ENCODE assay signal across 8 cellular contexts in the genomic region with DNA sequence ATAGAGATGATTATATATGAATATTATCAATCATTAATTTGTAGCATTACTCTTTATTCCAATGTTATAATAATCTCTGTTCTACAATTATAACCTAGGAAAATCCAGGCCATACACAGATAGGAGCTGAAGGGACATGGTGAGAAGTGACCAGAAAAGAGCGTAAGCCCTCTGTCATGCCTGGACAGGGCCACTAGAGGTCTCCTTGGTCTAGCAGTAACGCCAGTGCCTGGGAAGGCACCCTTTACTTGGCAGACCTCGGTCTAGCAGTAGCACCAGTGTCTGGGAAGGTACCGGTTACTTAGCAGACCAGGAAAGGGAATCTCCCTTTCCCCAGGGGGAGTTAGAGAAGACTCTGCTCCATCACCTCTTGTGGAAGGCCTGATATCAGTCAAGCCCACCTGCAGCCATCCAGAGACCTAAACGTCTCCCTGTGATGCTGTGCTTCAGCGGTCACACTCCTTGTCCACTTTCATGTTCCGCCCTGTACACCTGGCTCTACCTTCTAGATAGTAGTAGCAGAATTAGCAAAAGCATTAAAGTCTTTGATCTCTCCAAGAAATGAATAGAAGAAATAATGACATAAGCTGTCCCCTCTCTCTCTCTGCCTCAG.
DNase-seq lines count a peak whose midpoint lies in the region; ATAC-seq and TF ChIP-seq lines count a peak whose summit lies in the region.

No MANE protein-coding gene starts in this region.

- H2AFZ ChIP-seq in Loucy (ENCODE audit: low read length): no peak overlapping the region

- no CpG with 5 or more reads among the region's 7 CpGs for WGBS in iPS DF 6.9 (ENCODE audit: insufficient coverage, insufficient read length)
- 49 to 56% methylated on average over 6 to 7 of the region's 7 CpGs for WGBS in upper lobe of left lung, 2 donors

- no peaks in the 10 kb centered on the region for H3K4me1 Mint-ChIP-seq in HFFc6 (ENCODE audit: low read depth)
- peaks cover 14% of the 10 kb centered on the region for H3K4me1 Mint-ChIP-seq in WTC11
- H3K4me1 Mint-ChIP-seq in stimulated activated effector memory CD8-positive, alpha-beta T cell treated with anti-CD3 and anti-CD28 coated beads, Interleukin-12 subunit alpha, Interleukin-12 subunit beta, amount 100 ng/mL, for 72 hours: no peaks in the 10 kb centered on the region

- H3K27ac ChIP-seq in A673 (ENCODE audit: low read depth, low read length, poor library complexity, severe bottlenecking) (no peak overlapping the region), iPS DF 6.9 (ENCODE audit: low read length) (no peak overlapping the region), upper lobe of left lung (no peak overlapping the region)

- intact Hi-C loops in A673 (cut with micrococcal nuclease; ENCODE audit: unreplicated experiment): loop anchor here (2.0 to 5.0 kb wide), 2 partner anchors 448 to 966 kb away; a partner anchor contains a TSS

- POLR2A ChIA-PET in A673 (lab: Charles Lee; ENCODE audit: low non-redundant PET): no interaction called here
- POLR2A ChIA-PET in WTC11 (lab: Charles Lee): interaction anchor here (1.5 kb wide), 1 partner anchor 1195 kb away, joined by 3 read pairs; a partner anchor contains a TSS

- H3K27me3 Mint-ChIP-seq in HFFc6 (ENCODE audit: insufficient read depth) (no peaks in the 10 kb centered on the region), WTC11 (ENCODE audit: low read depth) (no peaks in the 10 kb centered on the region)

- no peak overlapping the region for H3K4me3 Mint-ChIP-seq in HFFc6
- H3K4me3 Mint-ChIP-seq in WTC11: no peak overlapping the region
- no peak overlapping the region for H3K4me3 Mint-ChIP-seq in stimulated activated effector memory CD8-positive, alpha-beta T cell treated with anti-CD3 and anti-CD28 coated beads, Interleukin-12 subunit alpha, Interleukin-12 subunit beta, amount 100 ng/mL, for 72 hours

- H3K9me2 ChIP-seq in Loucy (replicated peaks; ENCODE audit: low read depth, low read length): no peaks in the 10 kb centered on the region

- DNase-seq in A673 (ENCODE audit: low spot score): peak; percentile 64
- peak; percentile 9 for DNase-seq in HFFc6
- DNase-seq in WTC11 (ENCODE audit: low spot score): peak; percentile 81
- peak; percentile 37 for DNase-seq in iPS DF 6.9 (ENCODE audit: low read depth, low spot score)
- no peak for DNase-seq in upper lobe of left lung
- no peak for DNase-seq in stimulated activated effector memory CD8-positive, alpha-beta T cell treated with anti-CD3 and anti-CD28 coated beads, Interleukin-12 subunit alpha, Interleukin-12 subunit beta, amount 100 ng/mL, for 72 hours (ENCODE audit: low spot score in 2 of 2)

- H3K9me3 ChIP-seq in A673 (ENCODE audit: low read depth, low read length, poor library complexity, severe bottlenecking) (no peaks in the 10 kb centered on the region), Loucy (ENCODE audit: insufficient read depth, low read depth, low read length) (no peaks in the 10 kb centered on the region), iPS DF 6.9 (ENCODE audit: control insufficient read depth, insufficient read depth, low read length) (no peaks in the 10 kb centered on the region), upper lobe of left lung (no peaks in the 10 kb centered on the region)

- no peaks in the 10 kb centered on the region for H3K4me1 ChIP-seq in A673 (ENCODE audit: insufficient read depth, low read length, poor library complexity, severe bottlenecking)
- no peaks in the 10 kb centered on the region for H3K4me1 ChIP-seq in Loucy (ENCODE audit: insufficient read depth, low read length, poor library complexity, severe bottlenecking)
- H3K4me1 ChIP-seq in iPS DF 6.9 (ENCODE audit: control insufficient read depth, insufficient read depth, low read length): peaks cover 3% of the 10 kb centered on the region; the same call in 1 of the 2 replicates
- no peaks in the 10 kb centered on the region for H3K4me1 ChIP-seq in upper lobe of left lung

- H3K36me3 Mint-ChIP-seq in HFFc6 (ENCODE audit: low read depth) (no peaks in the 10 kb centered on the region), WTC11 (no peaks in the 10 kb centered on the region)
- H3K36me3 Mint-ChIP-seq in stimulated activated effector memory CD8-positive, alpha-beta T cell treated with anti-CD3 and anti-CD28 coated beads, Interleukin-12 subunit alpha, Interleukin-12 subunit beta, amount 100 ng/mL, for 72 hours: no peaks in the 10 kb centered on the region

- ATAC-seq in WTC11 (peak; percentile 98), upper lobe of left lung (ENCODE audit: low FRiP score in 2 of 2) (peak in 1 of 2 donors; percentile 60)
- no peak for ATAC-seq in stimulated activated effector memory CD8-positive, alpha-beta T cell treated with anti-CD3 and anti-CD28 coated beads, Interleukin-12 subunit alpha, Interleukin-12 subunit beta, amount 100 ng/mL, for 72 hours

- TF ChIP-seq POLR2A in upper lobe of left lung (IDR thresholded peaks at IDR 0.05): no peak

- H3K27ac Mint-ChIP-seq in HFFc6 (no peak overlapping the region), WTC11 (no peak overlapping the region)
- H3K27ac Mint-ChIP-seq in stimulated activated effector memory CD8-positive, alpha-beta T cell treated with anti-CD3 and anti-CD28 coated beads, Interleukin-12 subunit alpha, Interleukin-12 subunit beta, amount 100 ng/mL, for 72 hours: no peak overlapping the region

- no peaks in the 10 kb centered on the region for H4K20me1 ChIP-seq in Loucy (ENCODE audit: insufficient read depth, low read length, poor library complexity, severe bottlenecking)

- H3K4me3 ChIP-seq in A673 (ENCODE audit: low read depth, low read length, poor library complexity, severe bottlenecking) (no peak overlapping the region), Loucy (ENCODE audit: low read length, poor library complexity, severe bottlenecking) (no peak overlapping the region), iPS DF 6.9 (ENCODE audit: low read length) (no peak overlapping the region), upper lobe of left lung (no peak overlapping the region)

- CTCF ChIA-PET in A673 (lab: Charles Lee): interaction anchor here (1.0 kb wide), 1 partner anchor 448 kb away, joined by 4 read pairs; no protein-coding TSS in a partner anchor
- CTCF ChIA-PET in WTC11 (lab: Charles Lee): interaction anchor here (0.6 to 6.7 kb wide), 13 partner anchors 9 to 1492 kb away, joined by 3 to 73 read pairs (median 3); a partner anchor contains a TSS

- no TSS peak for BruUV-seq in A673 (replicated peaks; lab: Mats Ljungman, UMichigan)

- H3K27me3 ChIP-seq in A673 (replicated peaks; ENCODE audit: insufficient read depth, low read depth, low read length, poor library complexity): no peaks in the 10 kb centered on the region
- no peaks in the 10 kb centered on the region for H3K27me3 ChIP-seq in Loucy (ENCODE audit: insufficient read depth, low read length, poor library complexity, severe bottlenecking)
- no peaks in the 10 kb centered on the region for H3K27me3 ChIP-seq in iPS DF 6.9 (ENCODE audit: control insufficient read depth, insufficient read depth, low read length)
- no peaks in the 10 kb centered on the region for H3K27me3 ChIP-seq in upper lobe of left lung

- H3K4me2 ChIP-seq in Loucy (ENCODE audit: low read depth, low read length, poor library complexity, severe bottlenecking): no peak overlapping the region

- no peak for TF ChIP-seq EP300 in upper lobe of left lung (IDR thresholded peaks at IDR 0.05)

- H3K79me2 ChIP-seq in Loucy (ENCODE audit: insufficient read depth, low read length): no peaks in the 10 kb centered on the region

- no peaks in the 10 kb centered on the region for H3K36me3 ChIP-seq in A673 (ENCODE audit: insufficient read depth, low read length, poor library complexity, severe bottlenecking)
- no peaks in the 10 kb centered on the region for H3K36me3 ChIP-seq in Loucy (ENCODE audit: insufficient read depth, low read length)
- H3K36me3 ChIP-seq in iPS DF 6.9 (ENCODE audit: control insufficient read depth, insufficient read depth, low read length): no peaks in the 10 kb centered on the region
- H3K36me3 ChIP-seq in upper lobe of left lung: no peaks in the 10 kb centered on the region

- no peaks in the 10 kb centered on the region for H3F3A ChIP-seq in Loucy (ENCODE audit: low read depth)

- TF ChIP-seq CTCF in A673 (conservative IDR thresholded peaks at IDR 0.05; ENCODE audit: low read depth, low read length) (peak; percentile 74), GM12872 (IDR thresholded peaks at IDR 0.05; ENCODE audit: insufficient read depth, low read depth, low read length) (peak; percentile 84), HFFc6 (IDR thresholded peaks at IDR 0.05) (peak; percentile 48), Loucy (conservative IDR thresholded peaks at IDR 0.05; ENCODE audit: low read length) (peak; percentile 68), WTC11 (IDR thresholded peaks at IDR 0.05) (peak; percentile 63), upper lobe of left lung (IDR thresholded peaks at IDR 0.05) (peak in 4 of 6 experiments; percentile 29 to 56 (median 38))

- H3K9me3 Mint-ChIP-seq in HFFc6 (peaks cover 14% of the 10 kb centered on the region), WTC11 (no peaks in the 10 kb centered on the region)
- H3K9me3 Mint-ChIP-seq in stimulated activated effector memory CD8-positive, alpha-beta T cell treated with anti-CD3 and anti-CD28 coated beads, Interleukin-12 subunit alpha, Interleukin-12 subunit beta, amount 100 ng/mL, for 72 hours: peaks cover 14% of the 10 kb centered on the region

- H3K9ac ChIP-seq in Loucy (ENCODE audit: low read depth, low read length, poor library complexity, severe bottlenecking): no peak overlapping the region

TF ChIP-seq in WTC11, 78 proteins besides CTCF, POLR2A, EP300 and RAD21 (continues in another document):
- TF ChIP-seq TP53 (CRISPR knock-in tag; IDR thresholded peaks at IDR 0.05): no peak
- TF ChIP-seq GABPB1 (CRISPR knock-in tag; IDR thresholded peaks at IDR 0.05): no peak
- TF ChIP-seq, protein P1, sequence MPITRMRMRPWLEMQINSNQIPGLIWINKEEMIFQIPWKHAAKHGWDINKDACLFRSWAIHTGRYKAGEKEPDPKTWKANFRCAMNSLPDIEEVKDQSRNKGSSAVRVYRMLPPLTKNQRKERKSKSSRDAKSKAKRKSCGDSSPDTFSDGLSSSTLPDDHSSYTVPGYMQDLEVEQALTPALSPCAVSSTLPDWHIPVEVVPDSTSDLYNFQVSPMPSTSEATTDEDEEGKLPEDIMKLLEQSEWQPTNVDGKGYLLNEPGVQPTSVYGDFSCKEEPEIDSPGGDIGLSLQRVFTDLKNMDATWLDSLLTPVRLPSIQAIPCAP (CRISPR knock-in tag; IDR thresholded peaks at IDR 0.05): no peak
- TF ChIP-seq, protein P2, sequence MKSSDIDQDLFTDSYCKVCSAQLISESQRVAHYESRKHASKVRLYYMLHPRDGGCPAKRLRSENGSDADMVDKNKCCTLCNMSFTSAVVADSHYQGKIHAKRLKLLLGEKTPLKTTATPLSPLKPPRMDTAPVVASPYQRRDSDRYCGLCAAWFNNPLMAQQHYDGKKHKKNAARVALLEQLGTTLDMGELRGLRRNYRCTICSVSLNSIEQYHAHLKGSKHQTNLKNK (CRISPR knock-in tag; IDR thresholded peaks at IDR 0.05): no peak
- no peak for TF ChIP-seq SP1 (CRISPR knock-in tag; conservative IDR thresholded peaks at IDR 0.05)

Comparison
In these comparisons a context has a peak if more than half of its experiments do, and no peak if none do; other contexts are left out.
1. DNase-seq: peak in A673 (single experiment), HFFc6 (single experiment), WTC11 (single experiment) and iPS DF 6.9 (single experiment); none in upper lobe of left lung (0 of 2) and stimulated activated effector memory CD8-positive, alpha-beta T cell treated with anti-CD3 and anti-CD28 coated beads, Interleukin-12 subunit alpha, Interleukin-12 subunit beta, amount 100 ng/mL, for 72 hours (0 of 2).
2. Peak in every context shown above with its lines, with median percentiles within 50 percentile points of each other: CTCF ChIP-seq.